13 cellular contexts compared by ENCODE assay signal in the genomic region with DNA sequence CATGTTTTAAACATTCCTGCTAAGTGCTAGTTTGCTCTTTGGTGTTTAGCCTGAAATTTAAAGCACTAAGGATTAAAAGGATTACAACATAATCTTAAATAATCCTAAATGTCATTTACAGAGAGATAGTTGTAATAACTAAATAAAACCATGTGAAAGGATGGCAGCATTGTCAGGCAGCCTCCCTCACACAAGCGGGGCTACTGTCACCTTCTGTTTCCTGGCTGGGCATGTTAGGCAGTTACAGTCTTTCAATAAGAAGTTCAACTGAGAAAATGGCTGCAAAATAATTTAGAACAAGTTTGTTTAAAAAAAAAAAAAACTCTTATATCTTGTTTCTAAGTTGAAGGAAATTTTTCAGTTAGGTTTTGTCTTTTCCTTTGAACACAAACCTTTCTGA.
DNase-seq lines count a peak whose midpoint lies in the region; ATAC-seq, FAIRE-seq and TF ChIP-seq lines count a peak whose summit lies in the region.
"Had no signal": no experiment of that assay in that cellular context is flagged by ENCODE, and none has a peak within 500 bp of the region (broad histone marks: within the 10 kb centered on the region; RNA-seq: fewer than 3 reads in every experiment).

No MANE protein-coding gene starts in this region.

- no peaks in the 10 kb centered on the region for H3K27me3 Mint-ChIP-seq in CD4-positive, CD25-positive, alpha-beta regulatory T cell
- H3K27me3 Mint-ChIP-seq in CD8-positive, alpha-beta T cell (ENCODE audit: low read depth), result no peaks in the 10 kb centered on the region
- H3K27me3 Mint-ChIP-seq in activated B cell treated with CpG ODN at 0.5 μM for 24 hours, result no peaks in the 10 kb centered on the region
- no peaks in the 10 kb centered on the region for H3K27me3 Mint-ChIP-seq in effector memory CD8-positive, alpha-beta T cell

- peak overlapping the region; percentile 76 for H3K4me3 ChIP-seq in CD4-positive, CD25-positive, alpha-beta regulatory T cell (ENCODE audit: low read depth, low read length)
- no peak overlapping the region for H3K4me3 ChIP-seq in CD8-positive, alpha-beta T cell (ENCODE audit: low read depth, low read length)
- H3K4me3 ChIP-seq in kidney (ENCODE audit: low read length in 2 of 2), result no peak overlapping the region
- H3K4me3 ChIP-seq: body of pancreas, left lung, upper lobe of left lung had no signal

- no peak for TF ChIP-seq CTCF in CD8-positive, alpha-beta T cell (IDR thresholded peaks at IDR 0.05)
- TF ChIP-seq CTCF in activated B cell treated with CpG ODN at 0.5 μM for 24 hours (IDR thresholded peaks at IDR 0.05), result no peak
- TF ChIP-seq CTCF in kidney (IDR thresholded peaks at IDR 0.05; ENCODE audit: borderline replicate concordance, extremely low read depth, insufficient read depth), result no peak

- peak overlapping the region; percentile 83 for H3K27ac ChIP-seq in CD4-positive, CD25-positive, alpha-beta regulatory T cell (ENCODE audit: insufficient read depth, low read length, poor library complexity, severe bottlenecking)
- H3K27ac ChIP-seq in CD8-positive, alpha-beta T cell (ENCODE audit: low read depth, low read length), result no peak overlapping the region
- no peak overlapping the region for H3K27ac ChIP-seq in kidney (ENCODE audit: low read depth in 2 of 2, low read length in 2 of 2)
- H3K27ac ChIP-seq: body of pancreas, left lung, upper lobe of left lung had no signal

- H3K4me1 Mint-ChIP-seq in CD4-positive, CD25-positive, alpha-beta regulatory T cell, result peaks cover 54 to 79% (median 65%) of the 10 kb centered on the region in 4 donors
- peaks cover 78% of the 10 kb centered on the region for H3K4me1 Mint-ChIP-seq in CD8-positive, alpha-beta T cell (ENCODE audit: low read depth)
- peaks cover 69% of the 10 kb centered on the region for H3K4me1 Mint-ChIP-seq in activated B cell treated with CpG ODN at 0.5 μM for 24 hours
- H3K4me1 Mint-ChIP-seq in effector memory CD8-positive, alpha-beta T cell (ENCODE audit: low read depth in 2 of 2), result peaks cover 39 to 57% of the 10 kb centered on the region in 2 donors

- FAIRE-seq in kidney (lab: Jason Lieb, UNC), result no peak

- peak overlapping the region; percentile 87 to 91 (median 87) for H3K27ac Mint-ChIP-seq in CD4-positive, CD25-positive, alpha-beta regulatory T cell
- peak overlapping the region; percentile 91 for H3K27ac Mint-ChIP-seq in CD8-positive, alpha-beta T cell
- H3K27ac Mint-ChIP-seq in activated B cell treated with CpG ODN at 0.5 μM for 24 hours, result peak overlapping the region; percentile 77
- H3K27ac Mint-ChIP-seq in effector memory CD8-positive, alpha-beta T cell, result peak overlapping the region; percentile 84 to 87

- peaks cover 0 to 4% (median 0%) of the 10 kb centered on the region in 7 donors for H3K9me3 Mint-ChIP-seq in CD4-positive, CD25-positive, alpha-beta regulatory T cell
- H3K9me3 Mint-ChIP-seq in CD8-positive, alpha-beta T cell, result no peaks in the 10 kb centered on the region
- H3K9me3 Mint-ChIP-seq in activated B cell treated with CpG ODN at 0.5 μM for 24 hours, result no peaks in the 10 kb centered on the region
- no peaks in the 10 kb centered on the region for H3K9me3 Mint-ChIP-seq in effector memory CD8-positive, alpha-beta T cell

- no peaks in the 10 kb centered on the region for H3K9me3 ChIP-seq in CD4-positive, CD25-positive, alpha-beta regulatory T cell (ENCODE audit: control insufficient read depth in 2 of 2, low read length in 2 of 2)
- H3K9me3 ChIP-seq in CD8-positive, alpha-beta T cell (ENCODE audit: low read length), result no peaks in the 10 kb centered on the region
- H3K9me3 ChIP-seq in kidney (ENCODE audit: control insufficient read depth in 1 of 2, low read length in 2 of 2), result no peaks in the 10 kb centered on the region
- H3K9me3 ChIP-seq: body of pancreas, left lung, upper lobe of left lung had no signal

- ATAC-seq in CD4-positive, CD25-positive, alpha-beta regulatory T cell (ENCODE audit: low read depth in 2 of 2), result peak; percentile 37 to 48
- peak; percentile 49 for ATAC-seq in CD8-positive, alpha-beta T cell
- ATAC-seq in activated B cell treated with CpG ODN at 0.5 μM for 24 hours (ENCODE audit: low read depth), result no peak
- peak; percentile 47 for ATAC-seq in effector memory CD8-positive, alpha-beta T cell (replicated peaks)
- ATAC-seq in GM21723 (IDR thresholded peaks at IDR 0.05; ENCODE audit: unreplicated experiment), result no peak
- ATAC-seq in HG02852 (IDR thresholded peaks at IDR 0.05; ENCODE audit: unreplicated experiment), result no peak
- ATAC-seq: body of pancreas, left lung had no signal

- intact Hi-C loops in CD8-positive, alpha-beta T cell (cut with DNase I, micrococcal nuclease), result no loop called here
- intact Hi-C loops in activated B cell treated with CpG ODN at 0.5 μM for 24 hours (cut with micrococcal nuclease), result no loop called here
- intact Hi-C loops in kidney (cut with DNase I), result no loop called here

- H3K36me3 Mint-ChIP-seq in CD4-positive, CD25-positive, alpha-beta regulatory T cell, result peaks cover 11% of the 10 kb centered on the region
- peaks cover 26% of the 10 kb centered on the region for H3K36me3 Mint-ChIP-seq in CD8-positive, alpha-beta T cell
- peaks cover 27% of the 10 kb centered on the region for H3K36me3 Mint-ChIP-seq in activated B cell treated with CpG ODN at 0.5 μM for 24 hours (ENCODE audit: low read depth)
- peaks cover 17% of the 10 kb centered on the region for H3K36me3 Mint-ChIP-seq in effector memory CD8-positive, alpha-beta T cell (ENCODE audit: insufficient read depth)

- H3K27me3 ChIP-seq in CD4-positive, CD25-positive, alpha-beta regulatory T cell (ENCODE audit: control insufficient read depth, insufficient read depth, low read length), result no peaks in the 10 kb centered on the region
- no peaks in the 10 kb centered on the region for H3K27me3 ChIP-seq in CD8-positive, alpha-beta T cell (ENCODE audit: insufficient read depth, low read length)
- H3K27me3 ChIP-seq: body of pancreas, left lung, upper lobe of left lung had no signal

- peak overlapping the region; percentile 30 to 64 (median 40) for H3K4me3 Mint-ChIP-seq in CD4-positive, CD25-positive, alpha-beta regulatory T cell
- H3K4me3 Mint-ChIP-seq in CD8-positive, alpha-beta T cell, result peak overlapping the region; percentile 53
- no peak overlapping the region for H3K4me3 Mint-ChIP-seq in activated B cell treated with CpG ODN at 0.5 μM for 24 hours
- H3K4me3 Mint-ChIP-seq in effector memory CD8-positive, alpha-beta T cell, result peak overlapping the region; percentile 64 to 68

- H3K4me1 ChIP-seq in CD4-positive, CD25-positive, alpha-beta regulatory T cell (ENCODE audit: control insufficient read depth, insufficient read depth, low read length, poor library complexity, severe bottlenecking), result peaks cover 76% of the 10 kb centered on the region
- peaks cover 47% of the 10 kb centered on the region for H3K4me1 ChIP-seq in CD8-positive, alpha-beta T cell (ENCODE audit: insufficient read depth, low read length)
- no peaks in the 10 kb centered on the region for H3K4me1 ChIP-seq in kidney (ENCODE audit: control insufficient read depth in 1 of 2, insufficient read depth in 1 of 2, low read depth in 1 of 2, low read length in 2 of 2)
- H3K4me1 ChIP-seq: body of pancreas had no signal

- CTCF ChIA-PET in CD8-positive, alpha-beta T cell (lab: Charles Lee), result interaction anchor here (1.9 kb wide), 1 partner anchor 143 kb away, joined by 8 read pairs; no protein-coding TSS in a partner anchor
- CTCF ChIA-PET in activated B cell treated with CpG ODN at 0.5 μM for 24 hours (lab: Charles Lee), result interaction anchor here (1.0 to 1.2 kb wide), 2 partner anchors 31 to 143 kb away, joined by 3 to 5 read pairs; no protein-coding TSS in a partner anchor

- peak in 2 of 3 donors; percentile 22 to 60 for DNase-seq in CD4-positive, CD25-positive, alpha-beta regulatory T cell
- DNase-seq in CD8-positive, alpha-beta T cell, result peak in 4 of 7 experiments; percentile 29 to 53 (median 44)
- no peak for DNase-seq in activated B cell treated with CpG ODN at 0.5 μM for 24 hours
- peak in 2 of 3 experiments; percentile 27 to 33 for DNase-seq in effector memory CD8-positive, alpha-beta T cell
- DNase-seq in kidney, result no peak
- DNase-seq: body of pancreas; left lung; NCI-H2029; NCI-H69; stimulated activated CD8-positive, alpha-beta memory T cell treated with anti-CD3 and anti-CD28 coated beads, Interleukin-4, amount 100 ng/mL, for 48 hours; upper lobe of left lung had no signal

- POLR2A ChIA-PET in CD8-positive, alpha-beta T cell (lab: Charles Lee), result no interaction called here
- POLR2A ChIA-PET in activated B cell treated with CpG ODN at 0.5 μM for 24 hours (lab: Charles Lee), result no interaction called here

- H3K9ac ChIP-seq in kidney (ENCODE audit: low read length in 2 of 2), result no peak overlapping the region

- peaks cover 15% of the 10 kb centered on the region for H3K36me3 ChIP-seq in CD4-positive, CD25-positive, alpha-beta regulatory T cell (ENCODE audit: control insufficient read depth, insufficient read depth, low read length)
- H3K36me3 ChIP-seq in CD8-positive, alpha-beta T cell (ENCODE audit: insufficient read depth, low read length), result peaks cover 5% of the 10 kb centered on the region
- H3K36me3 ChIP-seq in kidney (ENCODE audit: control insufficient read depth in 1 of 2, insufficient read depth in 2 of 2, low read length in 2 of 2), result no peaks in the 10 kb centered on the region
- H3K36me3 ChIP-seq: left lung, upper lobe of left lung had no signal

Comparison
In these comparisons a context has a peak if more than half of its experiments do, and no peak if none do; other contexts are left out.
1. ATAC-seq: peak in CD4-positive, CD25-positive, alpha-beta regulatory T cell (2 of 2), CD8-positive, alpha-beta T cell (single experiment) and effector memory CD8-positive, alpha-beta T cell (single experiment); none in activated B cell treated with CpG ODN at 0.5 μM for 24 hours (single experiment), GM21723 (single experiment) and HG02852 (single experiment).
2. DNase-seq: peak in CD4-positive, CD25-positive, alpha-beta regulatory T cell (2 of 3), CD8-positive, alpha-beta T cell (4 of 7) and effector memory CD8-positive, alpha-beta T cell (2 of 3); none in activated B cell treated with CpG ODN at 0.5 μM for 24 hours (single experiment) and kidney (single experiment).
3. Peak in every context shown above with its lines, with median percentiles within 50 percentile points of each other: H3K27ac Mint-ChIP-seq.